Comparison of ENCODE assay signal across 7 cellular contexts in the genomic region with DNA sequence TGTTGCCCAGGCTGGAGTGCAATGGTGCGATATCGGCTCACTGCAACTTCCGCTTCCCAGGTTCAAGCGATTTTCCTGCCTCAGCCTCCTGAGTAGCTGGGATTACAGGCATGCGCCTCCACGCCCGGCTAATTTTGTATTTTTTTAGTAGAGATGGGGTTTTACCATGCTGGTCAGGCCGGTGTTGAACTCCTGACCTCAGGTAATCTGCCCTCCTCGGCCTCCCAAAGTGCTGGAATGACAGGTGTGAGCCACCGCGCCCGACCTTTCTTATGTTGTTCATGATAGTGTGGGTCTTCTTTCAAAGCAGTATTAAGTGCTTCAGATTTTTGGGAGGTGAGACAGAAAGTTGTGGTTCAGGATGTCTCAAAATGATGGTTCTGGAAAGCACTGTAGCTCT. TPM values are rescaled to one million over a fixed set of nuclear protein-coding genes. Genes with fewer than 3 reads are reported as not detected.
"Had no signal": no experiment of that assay in that cellular context is flagged by ENCODE, and none has a peak within 500 bp of the region (broad histone marks: within the 10 kb centered on the region; RNA-seq: fewer than 3 reads in every experiment).

No MANE protein-coding gene starts in this region.

RNA-seq across cellular contexts. Expression of a gene that starts 26.0 kb away (rescaled TPM):
- total RNA-seq: chondrocyte, esophagus mucosa, esophagus squamous epithelium, gastrocnemius medialis, heart right ventricle, left ventricle myocardium inferior, mammary epithelial cell had no signal
- polyA plus RNA-seq: heart right ventricle, mammary epithelial cell had no signal
